Comparison of ENCODE assay signal across 2 cellular contexts in the genomic region with DNA sequence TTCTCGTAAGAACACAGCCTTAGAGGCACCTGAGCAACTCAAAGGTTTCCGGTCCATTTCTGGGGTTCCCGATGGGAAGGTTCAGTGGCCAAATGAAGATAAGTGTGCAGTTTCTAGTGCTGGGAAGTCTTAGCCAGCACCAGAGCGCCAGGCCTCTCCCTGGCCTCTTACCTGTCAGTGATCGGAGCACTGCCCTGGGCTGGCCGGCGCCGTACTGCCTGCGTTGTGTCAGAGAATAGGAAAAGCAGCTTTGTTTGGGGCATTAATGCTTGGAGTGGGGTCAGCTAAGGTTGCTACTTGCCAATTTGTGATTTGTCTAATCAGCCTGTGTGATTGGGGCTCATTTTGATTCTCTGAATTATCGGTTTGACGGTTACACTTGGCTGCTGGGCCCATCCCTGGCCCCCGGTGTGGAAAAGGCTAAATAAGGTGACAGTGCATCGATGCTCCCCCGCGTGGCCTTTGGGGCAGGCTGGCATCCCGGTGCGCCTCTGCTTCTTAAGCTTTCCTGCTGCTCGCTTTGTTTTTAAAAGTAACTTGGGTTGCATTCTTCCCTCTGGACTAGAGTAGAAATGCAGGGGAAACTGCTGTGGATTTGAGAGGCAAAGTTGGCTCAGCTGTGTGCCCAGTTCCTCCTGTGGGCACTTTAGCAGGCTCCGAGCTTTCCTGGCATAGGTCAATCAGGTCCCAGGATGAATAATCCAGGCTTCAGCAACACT.
TF ChIP-seq lines count a peak whose summit lies in the region.

No MANE protein-coding gene starts in this region.

TF ChIP-seq in SK-N-SH, 30 proteins besides CTCF, POLR2A, EP300 and RAD21 (continued from another document):
- TF ChIP-seq FOSL2 (IDR thresholded peaks at IDR 0.05; ENCODE audit: borderline replicate concordance, low read depth): no peak
- no peak for TF ChIP-seq RCOR1 (IDR thresholded peaks at IDR 0.05; ENCODE audit: low read length)
- no peak for TF ChIP-seq TEAD4 (IDR thresholded peaks at IDR 0.05; ENCODE audit: borderline replicate concordance, insufficient read depth)
- no peak for TF ChIP-seq RFX5 (IDR thresholded peaks at IDR 0.05; ENCODE audit: low read length)

TF ChIP-seq in SK-N-SH treated with all-trans-retinoic acid at 6 μM for 48 hours, 23 proteins besides CTCF, POLR2A, EP300 and RAD21 (continued from another document):
- no peak for TF ChIP-seq PATZ1 (CRISPR knock-in tag; IDR thresholded peaks at IDR 0.05; ENCODE audit: borderline replicate concordance)
